ENCODE assay signal across 8 cellular contexts in genomic region chr3:15426579-15427118, GRCh38. TPM values are rescaled to one million over a fixed set of nuclear protein-coding genes. Genes with fewer than 3 reads are reported as not detected.
DNase-seq lines count a peak whose midpoint lies in the region; ATAC-seq and TF ChIP-seq lines count a peak whose summit lies in the region.

No MANE protein-coding gene starts in this region.

- H3K18ac ChIP-seq in H9 (ENCODE audit: insufficient read length, low read depth, low read length), result no peak overlapping the region

- H3K23me2 ChIP-seq in H9 (ENCODE audit: insufficient read length, low read depth, low read length, poor library complexity, severe bottlenecking), result peaks cover 19% of the 10 kb centered on the region

- no peaks in the 10 kb centered on the region for H3K9me3 ChIP-seq in H9 (ENCODE audit: control insufficient read depth, low read depth, low read length)
- no peaks in the 10 kb centered on the region for H3K9me3 ChIP-seq in skeletal muscle tissue (ENCODE audit: control insufficient read depth in 3 of 3, low read length in 3 of 3)

- H3K4me1 ChIP-seq in H9 (ENCODE audit: insufficient read depth, low read length) (no peaks in the 10 kb centered on the region), skeletal muscle tissue (ENCODE audit: control insufficient read depth in 3 of 3, insufficient read depth in 3 of 3, low read length in 3 of 3) (peaks cover 18 to 29% (median 26%) of the 10 kb centered on the region in 3 donors)

- H2BK20ac ChIP-seq in H9 (ENCODE audit: low read depth, low read length, poor library complexity, severe bottlenecking), result no peak overlapping the region

- H3K9ac ChIP-seq in H9 (ENCODE audit: extremely low read depth, insufficient read length, low read length) (peak overlapping the region; percentile 83), skeletal muscle tissue (ENCODE audit: low read depth in 1 of 3, low read length in 3 of 3) (peak overlapping the region; percentile 92 to 95 (median 93))

- H3K56ac ChIP-seq in H9 (ENCODE audit: insufficient read length, low read depth, low read length), result no peak overlapping the region

- CTCF ChIA-PET in WTC11 (lab: Charles Lee), result interaction anchor here (1.2 kb wide), 1 partner anchor 100 kb away, joined by 3 read pairs; no protein-coding TSS in a partner anchor

- H4K91ac ChIP-seq in H9 (ENCODE audit: insufficient read length, low read depth, low read length), result no peak overlapping the region

- peaks cover 23 to 24% of the 10 kb centered on the region in 2 experiments for H3K4me1 Mint-ChIP-seq in H9
- H3K4me1 Mint-ChIP-seq in WTC11, result peaks cover 24% of the 10 kb centered on the region
- peaks cover 11% of the 10 kb centered on the region for H3K4me1 Mint-ChIP-seq in glutamatergic neuron (ENCODE audit: low read depth, unreplicated experiment)

- ATAC-seq in WTC11 (0 out of 2 replicates have a peak, but pooled peaks have one; percentile 7), GM18909 (IDR thresholded peaks at IDR 0.05; ENCODE audit: poor library complexity, unreplicated experiment) (no peak)

- POLR2A ChIA-PET in WTC11 (lab: Charles Lee), result no interaction called here

- TF ChIP-seq CTCF in H9 (conservative IDR thresholded peaks at IDR 0.05) (no peak), WTC11 (IDR thresholded peaks at IDR 0.05) (no peak), glutamatergic neuron (IDR thresholded peaks at IDR 0.05; ENCODE audit: partially characterized antibody, unreplicated experiment) (no peak)

- no peak overlapping the region for H2BK12ac ChIP-seq in H9 (ENCODE audit: insufficient read length, low read depth, low read length)

- H3K27ac ChIP-seq in H9 (ENCODE audit: insufficient read length, low read depth, low read length) (peak overlapping the region; percentile 59), skeletal muscle tissue (ENCODE audit: low read depth, low read length) (peak overlapping the region; percentile 83)

- no peak overlapping the region for H2BK120ac ChIP-seq in H9 (ENCODE audit: low read depth, low read length, poor library complexity, severe bottlenecking)

- peaks cover 13% of the 10 kb centered on the region; the same call in 1 of the 2 replicates for H3K79me2 ChIP-seq in H9 (ENCODE audit: insufficient read depth, low read length)

- H4K5ac ChIP-seq in H9 (ENCODE audit: insufficient read length, low read depth, low read length), result peak overlapping the region; percentile 79

- WGBS in H9 (ENCODE audit: extremely low coverage, insufficient read length, low lambda C conversion rate), result no CpG with 5 or more reads among the region's 16 CpGs

- H3K4me2 ChIP-seq in H9 (ENCODE audit: insufficient read depth, insufficient read length, low read length), result peak overlapping the region; percentile 96

- DNase-seq in H9 (no peak), WTC11 (ENCODE audit: low spot score) (no peak), glutamatergic neuron (no peak), DMS114 treated with DMSO at 0.1 percent for 48 hours (lab: John Stamatoyannopoulos, UW; ENCODE audit: unreplicated experiment) (no peak), posterior cingulate gyrus (no peak), GF-D8 (lab: John Stamatoyannopoulos, UW) (no peak)

- intact Hi-C loops in posterior cingulate gyrus (cut with DNase I), result loop anchor here (5.0 kb wide), 1 partner anchor 131 kb away; no protein-coding TSS in a partner anchor

- H3T11ph ChIP-seq in H9 (ENCODE audit: low read length), result no peak overlapping the region

- H2BK15ac ChIP-seq in H9 (ENCODE audit: low read depth, low read length), result no peak overlapping the region

- H3K9me3 Mint-ChIP-seq in H9 (no peaks in the 10 kb centered on the region), WTC11 (no peaks in the 10 kb centered on the region), glutamatergic neuron (ENCODE audit: unreplicated experiment) (peaks cover 2% of the 10 kb centered on the region)

- peak overlapping the region; percentile 98 to 99 (median 98) for H3K4me3 ChIP-seq in skeletal muscle tissue (ENCODE audit: low read length in 3 of 3)

- H3K36me3 Mint-ChIP-seq in H9 (ENCODE audit: insufficient read depth in 1 of 3, low read depth in 3 of 3) (peaks cover 7 to 42% (median 41%) of the 10 kb centered on the region in 3 experiments; a peak in 6 of 7 replicates), WTC11 (peaks cover 34% of the 10 kb centered on the region), glutamatergic neuron (ENCODE audit: unreplicated experiment) (no peaks in the 10 kb centered on the region)

- H3K23ac ChIP-seq in H9 (ENCODE audit: insufficient read length, low read depth, low read length), result no peak overlapping the region

- H4K8ac ChIP-seq in H9 (replicated peaks; ENCODE audit: insufficient read length, low read depth, low read length), result peak overlapping the region; percentile 100

- H3K27me3 Mint-ChIP-seq in H9 (ENCODE audit: low read depth) (no peaks in the 10 kb centered on the region; the same call in 1 of the 2 replicates), WTC11 (ENCODE audit: low read depth) (no peaks in the 10 kb centered on the region), glutamatergic neuron (ENCODE audit: unreplicated experiment) (no peaks in the 10 kb centered on the region)

- H4K20me1 ChIP-seq in H9 (ENCODE audit: control insufficient read depth, insufficient read depth, insufficient read length), result no peaks in the 10 kb centered on the region

- H2BK5ac ChIP-seq in H9 (ENCODE audit: insufficient read length, low read length), result peak overlapping the region; percentile 57

- H3K14ac ChIP-seq in H9 (ENCODE audit: insufficient read depth, low read length), result peak overlapping the region; percentile 98

- H3K27me3 ChIP-seq in H9 (ENCODE audit: insufficient read depth, low read length) (no peaks in the 10 kb centered on the region), skeletal muscle tissue (ENCODE audit: control insufficient read depth in 3 of 3, insufficient read depth in 3 of 3, low read length in 3 of 3) (no peaks in the 10 kb centered on the region)

- H3K4me3 Mint-ChIP-seq in H9 (peak overlapping the region; percentile 96 to 99), WTC11 (peak overlapping the region; percentile 96), glutamatergic neuron (ENCODE audit: unreplicated experiment) (peak overlapping the region; percentile 99)

- no peak overlapping the region for H3K4ac ChIP-seq in H9 (ENCODE audit: low read depth, low read length)

- H2AK5ac ChIP-seq in H9 (ENCODE audit: insufficient read length, low read length), result no peak overlapping the region

- H3K27ac Mint-ChIP-seq in H9, result peak overlapping the region; percentile 98 to 99 (median 99); a peak in 6 of 7 replicates
- H3K27ac Mint-ChIP-seq in WTC11, result peak overlapping the region; percentile 91
- peak overlapping the region; percentile 79 for H3K27ac Mint-ChIP-seq in glutamatergic neuron (ENCODE audit: unreplicated experiment)

- H2AFZ ChIP-seq in H9 (ENCODE audit: low read length), result no peak overlapping the region

- peaks cover 9 to 19% (median 17%) of the 10 kb centered on the region in 3 donors for H3K36me3 ChIP-seq in skeletal muscle tissue (ENCODE audit: control insufficient read depth in 3 of 3, insufficient read depth in 3 of 3, low read length in 3 of 3)

- H3K79me1 ChIP-seq in H9 (ENCODE audit: insufficient read depth, low read depth, low read length, poor library complexity, severe bottlenecking), result no peaks in the 10 kb centered on the region

TF ChIP-seq in WTC11, 78 proteins besides CTCF, POLR2A, EP300 and RAD21 (continues in another document):
- TF ChIP-seq, protein P1, sequence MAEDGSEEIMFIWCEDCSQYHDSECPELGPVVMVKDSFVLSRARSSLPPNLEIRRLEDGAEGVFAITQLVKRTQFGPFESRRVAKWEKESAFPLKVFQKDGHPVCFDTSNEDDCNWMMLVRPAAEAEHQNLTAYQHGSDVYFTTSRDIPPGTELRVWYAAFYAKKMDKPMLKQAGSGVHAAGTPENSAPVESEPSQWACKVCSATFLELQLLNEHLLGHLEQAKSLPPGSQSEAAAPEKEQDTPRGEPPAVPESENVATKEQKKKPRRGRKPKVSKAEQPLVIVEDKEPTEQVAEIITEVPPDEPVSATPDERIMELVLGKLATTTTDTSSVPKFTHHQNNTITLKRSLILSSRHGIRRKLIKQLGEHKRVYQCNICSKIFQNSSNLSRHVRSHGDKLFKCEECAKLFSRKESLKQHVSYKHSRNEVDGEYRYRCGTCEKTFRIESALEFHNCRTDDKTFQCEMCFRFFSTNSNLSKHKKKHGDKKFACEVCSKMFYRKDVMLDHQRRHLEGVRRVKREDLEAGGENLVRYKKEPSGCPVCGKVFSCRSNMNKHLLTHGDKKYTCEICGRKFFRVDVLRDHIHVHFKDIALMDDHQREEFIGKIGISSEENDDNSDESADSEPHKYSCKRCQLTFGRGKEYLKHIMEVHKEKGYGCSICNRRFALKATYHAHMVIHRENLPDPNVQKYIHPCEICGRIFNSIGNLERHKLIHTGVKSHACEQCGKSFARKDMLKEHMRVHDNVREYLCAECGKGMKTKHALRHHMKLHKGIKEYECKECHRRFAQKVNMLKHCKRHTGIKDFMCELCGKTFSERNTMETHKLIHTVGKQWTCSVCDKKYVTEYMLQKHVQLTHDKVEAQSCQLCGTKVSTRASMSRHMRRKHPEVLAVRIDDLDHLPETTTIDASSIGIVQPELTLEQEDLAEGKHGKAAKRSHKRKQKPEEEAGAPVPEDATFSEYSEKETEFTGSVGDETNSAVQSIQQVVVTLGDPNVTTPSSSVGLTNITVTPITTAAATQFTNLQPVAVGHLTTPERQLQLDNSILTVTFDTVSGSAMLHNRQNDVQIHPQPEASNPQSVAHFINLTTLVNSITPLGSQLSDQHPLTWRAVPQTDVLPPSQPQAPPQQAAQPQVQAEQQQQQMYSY (CRISPR knock-in tag; IDR thresholded peaks at IDR 0.05), result no peak
- no peak for TF ChIP-seq CREM (CRISPR knock-in tag; IDR thresholded peaks at IDR 0.05)
- TF ChIP-seq, protein P2, sequence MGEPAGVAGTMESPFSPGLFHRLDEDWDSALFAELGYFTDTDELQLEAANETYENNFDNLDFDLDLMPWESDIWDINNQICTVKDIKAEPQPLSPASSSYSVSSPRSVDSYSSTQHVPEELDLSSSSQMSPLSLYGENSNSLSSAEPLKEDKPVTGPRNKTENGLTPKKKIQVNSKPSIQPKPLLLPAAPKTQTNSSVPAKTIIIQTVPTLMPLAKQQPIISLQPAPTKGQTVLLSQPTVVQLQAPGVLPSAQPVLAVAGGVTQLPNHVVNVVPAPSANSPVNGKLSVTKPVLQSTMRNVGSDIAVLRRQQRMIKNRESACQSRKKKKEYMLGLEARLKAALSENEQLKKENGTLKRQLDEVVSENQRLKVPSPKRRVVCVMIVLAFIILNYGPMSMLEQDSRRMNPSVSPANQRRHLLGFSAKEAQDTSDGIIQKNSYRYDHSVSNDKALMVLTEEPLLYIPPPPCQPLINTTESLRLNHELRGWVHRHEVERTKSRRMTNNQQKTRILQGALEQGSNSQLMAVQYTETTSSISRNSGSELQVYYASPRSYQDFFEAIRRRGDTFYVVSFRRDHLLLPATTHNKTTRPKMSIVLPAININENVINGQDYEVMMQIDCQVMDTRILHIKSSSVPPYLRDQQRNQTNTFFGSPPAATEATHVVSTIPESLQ (CRISPR knock-in tag; IDR thresholded peaks at IDR 0.05), result no peak

RNA-seq across cellular contexts. Expression of gene METTL6, which starts 0.7 kb away (rescaled TPM):
- total RNA-seq in H9 (2021), result 24.1 and 25.6 TPM in 2 replicates
- total RNA-seq in WTC11 (2021), result 13.7 to 18.2 TPM (median 17.5 TPM) in 3 replicates
- total RNA-seq in glutamatergic neuron (ENCODE audit: unreplicated experiment), result 25.9 TPM
- 42.3 TPM for total RNA-seq in skeletal muscle tissue

RNA-seq across cellular contexts. Expression of gene EAF1, which starts 0.7 kb away (rescaled TPM):
- total RNA-seq in H9 (2021), result 34.3 and 37.9 TPM in 2 replicates
- total RNA-seq in WTC11 (2021), result 23.9 to 26.1 TPM (median 25.4 TPM) in 3 replicates
- total RNA-seq in glutamatergic neuron (ENCODE audit: unreplicated experiment), result 43.9 TPM
- 7.3 TPM for total RNA-seq in skeletal muscle tissue
